ENCODE assay signal across 9 cellular contexts in genomic region chr2:165594935-165595255, GRCh38.
DNase-seq lines count a peak whose midpoint lies in the region; ATAC-seq, FAIRE-seq and TF ChIP-seq lines count a peak whose summit lies in the region.
"Had no signal": no experiment of that assay in that cellular context is flagged by ENCODE, and none has a peak within 500 bp of the region (broad histone marks: within the 10 kb centered on the region; RNA-seq: fewer than 3 reads in every experiment).

No MANE protein-coding gene starts in this region.

- TF ChIP-seq CTCF in GM12878 (IDR thresholded peaks at IDR 0.05 in 2 of 3, conservative IDR thresholded peaks at IDR 0.05 in 1 of 3; ENCODE audit: control insufficient read depth in 2 of 3, extremely low read depth in 1 of 3, insufficient read depth in 1 of 3, low read depth in 3 of 3, low read length in 3 of 3) = no peak
- TF ChIP-seq CTCF in mucosa of descending colon (IDR thresholded peaks at IDR 0.05) = no peak
- TF ChIP-seq CTCF in right atrium auricular region (IDR thresholded peaks at IDR 0.05) = no peak

- H3K36me3 ChIP-seq in GM12878 (ENCODE audit: control insufficient read depth in 2 of 2, insufficient read depth in 2 of 2, low read length in 1 of 2) (no peaks in the 10 kb centered on the region), mucosa of descending colon (ENCODE audit: low read depth) (no peaks in the 10 kb centered on the region), right atrium auricular region (no peaks in the 10 kb centered on the region)

- H3K4me1 ChIP-seq in GM12878 (ENCODE audit: control insufficient read depth, insufficient read depth, low read length) (no peaks in the 10 kb centered on the region), mucosa of descending colon (ENCODE audit: low read depth) (no peaks in the 10 kb centered on the region), right atrium auricular region (no peaks in the 10 kb centered on the region)

- no TSS peak for BruUV-seq in GM12878 (replicated peaks; lab: Mats Ljungman, UMichigan)

- intact Hi-C loops in GM12878 (cut with micrococcal nuclease; ENCODE audit: unreplicated experiment) = loop anchor here (1.0 kb wide), 1 partner anchor 80 kb away; no protein-coding TSS in a partner anchor
- intact Hi-C loops in mucosa of descending colon (cut with DNase I, micrococcal nuclease) = no loop called here

- ATAC-seq in GM18498 (IDR thresholded peaks at IDR 0.05; ENCODE audit: unreplicated experiment) = peak; percentile 90
- ATAC-seq in GM21447 (IDR thresholded peaks at IDR 0.05; ENCODE audit: unreplicated experiment) = peak; percentile 96
- ATAC-seq in HG03135 (IDR thresholded peaks at IDR 0.05; ENCODE audit: unreplicated experiment) = peak; percentile 73
- peak; percentile 84 for ATAC-seq in GM12878
- ATAC-seq in mucosa of descending colon = no peak

- TF ChIP-seq RAD21 in GM12878 (IDR thresholded peaks at IDR 0.05; ENCODE audit: insufficient read depth, low read depth, low read length) = no peak

- peak overlapping the region; percentile 10 for H3K4me2 ChIP-seq in GM12878 (ENCODE audit: control insufficient read depth, insufficient read depth)

- no peak for TF ChIP-seq POLR2A in GM12878 (IDR thresholded peaks at IDR 0.05; ENCODE audit: low read depth, low read length)

- POLR2A ChIA-PET in GM12878 (lab: Charles Lee) = interaction anchor here (0.6 to 1.4 kb wide), 10 partner anchors 8 to 80 kb away, joined by 3 to 8 read pairs (median 5); no protein-coding TSS in a partner anchor

- H3K9me3 ChIP-seq in GM12878 (replicated peaks; ENCODE audit: control insufficient read depth, insufficient read depth, low read length) = peaks cover 3% of the 10 kb centered on the region; the same call in 2 of the 3 replicates
- H3K9me3 ChIP-seq in mucosa of descending colon = no peaks in the 10 kb centered on the region
- no peaks in the 10 kb centered on the region for H3K9me3 ChIP-seq in right atrium auricular region

- TF ChIP-seq EP300 in GM12878 (IDR thresholded peaks at IDR 0.05; ENCODE audit: borderline replicate concordance in 1 of 2, control insufficient read depth in 1 of 2, low read depth in 2 of 2, low read length in 2 of 2) = no peak; a peak in 1 of 4 replicates

- no peaks in the 10 kb centered on the region for H4K20me1 ChIP-seq in GM12878 (ENCODE audit: control insufficient read depth, insufficient read depth)

- H2AFZ ChIP-seq in GM12878 (ENCODE audit: control insufficient read depth, low read depth, low read length) = 0 out of 2 replicates have a peak overlapping the region, but pooled peaks have one; percentile 1

- DNase-seq in GM12878 (ENCODE audit: low read depth, low spot score) = peak; percentile 77
- DNase-seq in NK-92 (lab: John Stamatoyannopoulos, UW; ENCODE audit: unreplicated experiment) = no peak
- no peak for DNase-seq in mucosa of descending colon
- no peak for DNase-seq in right atrium auricular region (ENCODE audit: low spot score)
- no peak for DNase-seq in HPDE6-E6E7 (ENCODE audit: extremely low spot score)
- DNase-seq: H9 had no signal

- no peak overlapping the region for H3K9ac ChIP-seq in GM12878 (ENCODE audit: control insufficient read depth, insufficient read depth, low read length)

- no peaks in the 10 kb centered on the region for H3K79me2 ChIP-seq in GM12878 (ENCODE audit: control insufficient read depth, insufficient read depth, low read length)

- H3K27me3 ChIP-seq in GM12878 (replicated peaks in 1 of 2; ENCODE audit: control insufficient read depth in 2 of 2, insufficient read depth in 2 of 2, low read length in 1 of 2) (no peaks in the 10 kb centered on the region), right atrium auricular region (no peaks in the 10 kb centered on the region)

- H3K27ac ChIP-seq in GM12878 (ENCODE audit: control insufficient read depth, insufficient read depth) = no peak overlapping the region
- H3K27ac ChIP-seq in right atrium auricular region = no peak overlapping the region

- peak; percentile 64 for FAIRE-seq in GM12878 (lab: Jason Lieb, UNC)

- RAD21 ChIA-PET in GM12878 (lab: Charles Lee; ENCODE audit: unreplicated experiment) = interaction anchor here (0.7 to 3.0 kb wide), 16 partner anchors 11 to 280 kb away, joined by 3 to 15 read pairs (median 4); no protein-coding TSS in a partner anchor

- CTCF ChIA-PET in GM12878 (lab: Yijun Ruan, JAX) = interaction anchor here (0.8 to 2.6 kb wide), 7 partner anchors 10 to 280 kb away, joined by 3 to 15 read pairs (median 3); no protein-coding TSS in a partner anchor

- in situ Hi-C loops in GM12878 (cut with MboI) = no loop called here

- SMC1A ChIA-PET in GM12878 (lab: Charles Lee; ENCODE audit: uncharacterized antibody, unreplicated experiment) = interaction anchor here (0.6 to 3.3 kb wide), 32 partner anchors 10 to 279 kb away, joined by 3 to 30 read pairs (median 4); no protein-coding TSS in a partner anchor

- 2% methylated on average over 6 of the region's 6 CpGs for WGBS in GM12878 (ENCODE audit: insufficient coverage, insufficient replicate concordance, low lambda C conversion rate, missing lambda C conversion rate)

- H3K4me3 ChIP-seq in GM12878 = no peak overlapping the region
- no peak overlapping the region for H3K4me3 ChIP-seq in mucosa of descending colon
- no peak overlapping the region for H3K4me3 ChIP-seq in right atrium auricular region

TF ChIP-seq in GM12878, 131 proteins besides CTCF, POLR2A, EP300 and RAD21 (continues in another document):
- TF ChIP-seq TBL1XR1 (IDR thresholded peaks at IDR 0.05; ENCODE audit: low read depth, low read length) (no peak), ZNF274 (IDR thresholded peaks at IDR 0.05; ENCODE audit: insufficient read depth, insufficient read length) (no peak), MYB (IDR thresholded peaks at IDR 0.05; ENCODE audit: borderline replicate concordance, low read depth, low read length) (no peak), TCF3 (IDR thresholded peaks at IDR 0.05; ENCODE audit: borderline replicate concordance, insufficient read depth, low read depth, low read length) (no peak), IRF4 (IDR thresholded peaks at IDR 0.05; ENCODE audit: low read depth, low read length) (no peak), ATF3 (IDR thresholded peaks at IDR 0.05; ENCODE audit: borderline replicate concordance, extremely low read depth, low read depth, low read length) (no peak), ZNF384 (IDR thresholded peaks at IDR 0.05; ENCODE audit: borderline replicate concordance, low read depth, low read length) (no peak), POLR2AphosphoS2 (IDR thresholded peaks at IDR 0.05; ENCODE audit: low read depth, low read length) (no peak), BACH1 (IDR thresholded peaks at IDR 0.05; ENCODE audit: borderline replicate concordance) (no peak; the same call in 1 of the 2 replicates), CUX1 (IDR thresholded peaks at IDR 0.05; ENCODE audit: insufficient replicate concordance, low read depth, low read length) (no peak), JUND (IDR thresholded peaks at IDR 0.05; ENCODE audit: low read depth, low read length) (no peak), ESRRA (IDR thresholded peaks at IDR 0.05; ENCODE audit: low read length) (no peak), KDM1A (IDR thresholded peaks at IDR 0.05; ENCODE audit: borderline replicate concordance) (no peak), YBX1 (IDR thresholded peaks at IDR 0.05) (no peak), MEF2B (IDR thresholded peaks at IDR 0.05; ENCODE audit: partially characterized antibody, poor library complexity, severe bottlenecking) (peak; percentile 73)
